ENCODE assay signal across 9 cellular contexts in the genomic region with DNA sequence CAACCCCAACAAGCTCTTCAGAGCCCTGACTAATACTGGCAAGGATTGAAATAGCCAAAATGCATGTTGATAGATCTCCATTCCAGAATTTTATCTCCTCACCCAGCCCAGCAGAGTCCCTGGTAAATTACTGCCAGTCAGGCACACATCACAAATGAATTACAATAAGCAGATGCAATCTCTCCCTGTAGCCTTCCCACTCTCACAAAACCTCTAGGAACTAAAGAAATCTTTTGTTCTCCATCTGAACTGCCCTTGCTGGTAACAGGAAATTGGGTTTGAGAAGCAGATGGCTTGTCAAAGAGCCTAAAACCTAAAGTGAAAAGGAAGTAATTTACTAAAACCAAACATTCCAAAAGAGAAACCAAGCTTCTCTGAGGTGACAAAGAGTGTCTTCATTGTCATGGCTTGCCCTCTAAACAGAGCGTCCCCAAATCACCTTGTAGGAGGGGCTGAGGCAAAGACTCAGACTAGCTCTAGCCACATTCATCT. TPM values are rescaled to one million over a fixed set of nuclear protein-coding genes. Genes with fewer than 3 reads are reported as not detected.
DNase-seq lines count a peak whose midpoint lies in the region; ATAC-seq and TF ChIP-seq lines count a peak whose summit lies in the region.
"Had no signal": no experiment of that assay in that cellular context is flagged by ENCODE, and none has a peak within 500 bp of the region (broad histone marks: within the 10 kb centered on the region; RNA-seq: fewer than 3 reads in every experiment).

No MANE protein-coding gene starts in this region.

- intact Hi-C loops in activated CD8-positive, alpha-beta T cell treated with anti-CD3 and anti-CD28 coated beads for 36 hours (cut with micrococcal nuclease): no loop called here
- intact Hi-C loops in naive thymus-derived CD4-positive, alpha-beta T cell (cut with micrococcal nuclease): loop anchor here in 1 of 2 donors (1.0 to 5.0 kb wide), 2 partner anchors 18 to 59 kb away; partner anchors contain the start of gene FAM168A

- H3K9me3 ChIP-seq in naive thymus-derived CD4-positive, alpha-beta T cell (ENCODE audit: control insufficient read depth in 2 of 3, low read length in 3 of 3): no peaks in the 10 kb centered on the region

- H3K27ac Mint-ChIP-seq in activated CD8-positive, alpha-beta T cell treated with anti-CD3 and anti-CD28 coated beads for 36 hours: peak overlapping the region; percentile 81
- peak overlapping the region; percentile 49 to 93 (median 78) for H3K27ac Mint-ChIP-seq in naive thymus-derived CD4-positive, alpha-beta T cell

- H3K4me1 ChIP-seq in naive thymus-derived CD4-positive, alpha-beta T cell (ENCODE audit: control insufficient read depth in 2 of 2, insufficient read depth in 2 of 2, low read length in 2 of 2): peaks cover 8 to 9% of the 10 kb centered on the region in 2 donors
- H3K4me1 ChIP-seq in foreskin keratinocyte: no peaks in the 10 kb centered on the region

- no peaks in the 10 kb centered on the region for H3K27me3 ChIP-seq in naive thymus-derived CD4-positive, alpha-beta T cell (ENCODE audit: control insufficient read depth in 2 of 2, insufficient read depth in 2 of 2, low read length in 2 of 2)
- H3K27me3 ChIP-seq in foreskin keratinocyte: no peaks in the 10 kb centered on the region

- H3K4me3 ChIP-seq in naive thymus-derived CD4-positive, alpha-beta T cell (ENCODE audit: low read length): no peak overlapping the region
- H3K4me3 ChIP-seq: skin epidermis had no signal

- peak overlapping the region; percentile 26 for H3K27ac ChIP-seq in naive thymus-derived CD4-positive, alpha-beta T cell (ENCODE audit: low read depth, low read length)
- no peak overlapping the region for H3K27ac ChIP-seq in foreskin keratinocyte

- H3K36me3 Mint-ChIP-seq in activated CD8-positive, alpha-beta T cell treated with anti-CD3 and anti-CD28 coated beads for 36 hours (ENCODE audit: low read depth): peaks cover 4% of the 10 kb centered on the region
- peaks cover 0 to 14% (median 4%) of the 10 kb centered on the region in 5 donors for H3K36me3 Mint-ChIP-seq in naive thymus-derived CD4-positive, alpha-beta T cell

- CTCF ChIA-PET in activated CD8-positive, alpha-beta T cell treated with anti-CD3 and anti-CD28 coated beads for 36 hours (lab: Charles Lee): interaction anchor here (1.5 kb wide), 1 partner anchor 87 kb away, joined by 3 read pairs; no protein-coding TSS in a partner anchor
- CTCF ChIA-PET in naive thymus-derived CD4-positive, alpha-beta T cell (lab: Charles Lee): no interaction called here

- ATAC-seq in GM18499 (IDR thresholded peaks at IDR 0.05; ENCODE audit: insufficient read depth, unreplicated experiment) (peak; percentile 41), HG03342 (IDR thresholded peaks at IDR 0.05; ENCODE audit: unreplicated experiment) (peak; percentile 79), foreskin keratinocyte (no peak)
- ATAC-seq in activated CD8-positive, alpha-beta T cell treated with anti-CD3 and anti-CD28 coated beads for 36 hours: peak; percentile 96
- ATAC-seq in naive thymus-derived CD4-positive, alpha-beta T cell: peak; percentile 57

- DNase-seq in activated CD8-positive, alpha-beta T cell treated with anti-CD3 and anti-CD28 coated beads for 36 hours: peak; percentile 31
- peak in 4 of 9 donors; percentile 4 to 31 (median 20) for DNase-seq in naive thymus-derived CD4-positive, alpha-beta T cell
- DNase-seq in NCI-H774 (lab: John Stamatoyannopoulos, UW) (no peak), foreskin keratinocyte (no peak), NCI-H2171 treated with DMSO at 0.1 percent for 48 hours (lab: John Stamatoyannopoulos, UW) (no peak), NCI-H2196 (lab: John Stamatoyannopoulos, UW; ENCODE audit: unreplicated experiment) (no peak)

- no peaks in the 10 kb centered on the region for H3K9me3 Mint-ChIP-seq in activated CD8-positive, alpha-beta T cell treated with anti-CD3 and anti-CD28 coated beads for 36 hours
- no peaks in the 10 kb centered on the region for H3K9me3 Mint-ChIP-seq in naive thymus-derived CD4-positive, alpha-beta T cell

- H3K4me1 Mint-ChIP-seq in activated CD8-positive, alpha-beta T cell treated with anti-CD3 and anti-CD28 coated beads for 36 hours (ENCODE audit: low read depth): peaks cover 26% of the 10 kb centered on the region
- peaks cover 17 to 54% (median 44%) of the 10 kb centered on the region in 7 donors for H3K4me1 Mint-ChIP-seq in naive thymus-derived CD4-positive, alpha-beta T cell

- no peak overlapping the region for H3K4me3 Mint-ChIP-seq in activated CD8-positive, alpha-beta T cell treated with anti-CD3 and anti-CD28 coated beads for 36 hours
- peak overlapping the region; percentile 20 to 70 (median 50) for H3K4me3 Mint-ChIP-seq in naive thymus-derived CD4-positive, alpha-beta T cell

- no peaks in the 10 kb centered on the region for H3K27me3 Mint-ChIP-seq in activated CD8-positive, alpha-beta T cell treated with anti-CD3 and anti-CD28 coated beads for 36 hours
- H3K27me3 Mint-ChIP-seq in naive thymus-derived CD4-positive, alpha-beta T cell: no peaks in the 10 kb centered on the region

- no peaks in the 10 kb centered on the region for H3K36me3 ChIP-seq in naive thymus-derived CD4-positive, alpha-beta T cell (ENCODE audit: control insufficient read depth in 2 of 3, insufficient read depth in 3 of 3, low read length in 3 of 3)

- no peak for TF ChIP-seq CTCF in activated CD8-positive, alpha-beta T cell treated with anti-CD3 and anti-CD28 coated beads for 36 hours (IDR thresholded peaks at IDR 0.05)
- no peak for TF ChIP-seq CTCF in foreskin keratinocyte (conservative IDR thresholded peaks at IDR 0.05)

- POLR2A ChIA-PET in activated CD8-positive, alpha-beta T cell treated with anti-CD3 and anti-CD28 coated beads for 36 hours (lab: Charles Lee): interaction anchor here (0.6 kb wide), 1 partner anchor 152 kb away, joined by 4 read pairs; no protein-coding TSS in a partner anchor
- POLR2A ChIA-PET in naive thymus-derived CD4-positive, alpha-beta T cell (lab: Charles Lee): interaction anchor here (0.6 to 0.7 kb wide), 2 partner anchors 87 to 178 kb away, joined by 3 to 10 read pairs; no protein-coding TSS in a partner anchor

RNA-seq across cellular contexts. Expression of gene FAM168A, which starts 59.5 kb away (rescaled TPM):
- total RNA-seq in activated CD8-positive, alpha-beta T cell treated with anti-CD3 and anti-CD28 coated beads for 36 hours: 10 to 100 TPM; 13.0 to 14.2 TPM
- total RNA-seq in naive thymus-derived CD4-positive, alpha-beta T cell: 10 to 100 TPM; 18.4 to 33.0 (median 25.2) TPM
- 1 to 10 TPM; 3.3 to 3.7 TPM for polyA plus RNA-seq in naive thymus-derived CD4-positive, alpha-beta T cell
- 14.6 and 15.9 TPM in 2 replicates for total RNA-seq in foreskin keratinocyte
- 4.3 and 5.1 TPM in 2 replicates for polyA plus RNA-seq in foreskin keratinocyte
